8 cellular contexts compared by ENCODE assay signal in the genomic region with DNA sequence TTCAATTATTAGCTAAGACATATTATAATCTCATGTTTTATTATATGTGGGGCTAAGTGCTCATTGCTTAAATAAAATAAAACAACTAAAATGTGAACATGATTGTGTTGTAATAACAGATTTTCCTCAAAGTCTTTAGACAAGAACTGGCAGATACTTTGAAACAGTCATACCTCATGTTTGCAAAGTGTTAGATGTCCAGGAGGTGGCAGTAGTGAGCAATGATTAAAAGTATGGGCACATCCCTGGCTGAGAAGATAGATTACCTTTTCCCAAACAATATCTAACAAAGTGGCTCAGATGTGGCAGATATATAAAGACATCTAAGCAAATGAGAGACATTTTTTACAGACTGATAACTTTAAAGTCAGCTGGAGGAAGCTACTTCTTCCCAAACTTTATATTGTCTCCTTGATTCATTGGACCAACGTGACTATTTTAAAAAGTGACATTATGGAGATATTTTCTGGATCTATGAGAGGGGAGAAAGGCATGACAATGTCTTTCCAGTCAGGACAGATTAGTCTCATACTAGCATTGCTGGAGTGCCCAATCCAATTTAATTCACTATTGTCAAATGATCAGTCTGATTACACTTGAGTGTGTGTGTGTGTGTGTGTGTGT.
A peak's percentile ranks its signal among the peaks of the same experiment; 100 is the strongest.
DNase-seq lines count a peak whose midpoint lies in the region; ATAC-seq and TF ChIP-seq lines count a peak whose summit lies in the region.

No MANE protein-coding gene starts in this region.

- H3K27ac ChIP-seq in right atrium auricular region = no peak overlapping the region

- H3K36me3 ChIP-seq in right atrium auricular region = no peaks in the 10 kb centered on the region

- peak; percentile 36 to 70 for TF ChIP-seq CTCF in right atrium auricular region (IDR thresholded peaks at IDR 0.05)

- H3K4me1 ChIP-seq in right atrium auricular region = peaks cover 0 to 6% of the 10 kb centered on the region in 2 donors

- peak; percentile 50 for DNase-seq in CD1c-positive myeloid dendritic cell (ENCODE audit: extremely low spot score)
- peak; percentile 33 for DNase-seq in NCI-H526 treated with DMSO at 0.1 percent for 48 hours (lab: John Stamatoyannopoulos, UW)
- DNase-seq in activated naive CD4-positive, alpha-beta T cell treated with Interleukin-2 at 50 U/mL for 16 hours = peak; percentile 20
- no peak for DNase-seq in right atrium auricular region (ENCODE audit: low spot score)
- DNase-seq in stimulated activated CD4-positive, alpha-beta T cell treated with anti-CD3 and anti-CD28 coated beads, Interleukin-2, amount 100 ng/mL, for 24 hours = peak; percentile 31 to 51
- no peak for DNase-seq in 8988T

- H3K27me3 ChIP-seq in right atrium auricular region = no peaks in the 10 kb centered on the region

- peak; percentile 76 for ATAC-seq in GM18508 (IDR thresholded peaks at IDR 0.05; ENCODE audit: insufficient read depth, unreplicated experiment)
- peak; percentile 79 for ATAC-seq in HG02973 (IDR thresholded peaks at IDR 0.05; ENCODE audit: unreplicated experiment)

- no peaks in the 10 kb centered on the region for H3K9me3 ChIP-seq in right atrium auricular region

- no peak overlapping the region for H3K4me3 ChIP-seq in right atrium auricular region

Comparison
In these comparisons a context has a peak if more than half of its experiments do, and no peak if none do; other contexts are left out.
1. DNase-seq: peak in CD1c-positive myeloid dendritic cell (single experiment), NCI-H526 treated with DMSO at 0.1 percent for 48 hours (single experiment), activated naive CD4-positive, alpha-beta T cell treated with Interleukin-2 at 50 U/mL for 16 hours (single experiment) and stimulated activated CD4-positive, alpha-beta T cell treated with anti-CD3 and anti-CD28 coated beads, Interleukin-2, amount 100 ng/mL, for 24 hours (2 of 2); none in right atrium auricular region (single experiment) and 8988T (single experiment).